Comparison of ENCODE assay signal across 7 cellular contexts in the genomic region with DNA sequence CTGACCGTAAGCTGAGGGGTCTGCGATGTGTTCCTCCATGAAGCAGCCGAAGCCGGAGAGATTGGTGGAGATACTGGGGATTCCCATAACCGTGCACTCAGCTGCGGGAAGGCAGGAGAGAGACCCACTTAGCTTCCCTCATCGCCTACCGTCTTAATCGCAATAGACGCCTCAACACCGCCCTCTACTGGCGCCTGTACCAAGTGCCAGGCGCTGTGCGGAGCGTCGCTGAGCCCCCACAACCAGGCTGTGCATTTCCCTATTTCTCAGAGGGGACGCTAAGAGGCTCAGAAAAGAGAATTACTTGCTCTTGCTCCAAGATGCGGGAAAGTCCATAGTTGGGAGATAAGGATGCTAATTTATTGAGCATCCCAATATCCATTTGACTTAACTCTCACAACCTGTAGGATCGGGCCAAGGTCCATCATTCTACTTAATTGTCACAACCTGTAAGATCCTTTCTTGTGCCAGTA. TPM values are rescaled to one million over a fixed set of nuclear protein-coding genes. Genes with fewer than 3 reads are reported as not detected.
DNase-seq lines count a peak whose midpoint lies in the region; ATAC-seq, FAIRE-seq and TF ChIP-seq lines count a peak whose summit lies in the region.

No MANE protein-coding gene starts in this region.

- in situ Hi-C loops in mammary epithelial cell (cut with MboI; ENCODE audit: low sequenced_read_pairs in 2 of 2), result loop anchor here in 1 of 2 donors (25.0 kb wide), 1 partner anchor 184 kb away; no protein-coding TSS in a partner anchor

- intact Hi-C loops in mammary epithelial cell (cut with micrococcal nuclease), result loop anchor here (1.0 to 2.0 kb wide), 5 partner anchors 70 to 176 kb away; a partner anchor contains a TSS

- no peak overlapping the region for H3K4me2 ChIP-seq in mammary epithelial cell (ENCODE audit: insufficient read depth, low read depth, low read length)

- no peak overlapping the region for H3K27ac ChIP-seq in mammary epithelial cell (ENCODE audit: insufficient read depth, low read depth, low read length)

- no peak overlapping the region for H3K9ac ChIP-seq in mammary epithelial cell (ENCODE audit: insufficient read depth, low read length)

- H3K27me3 ChIP-seq in mammary epithelial cell (ENCODE audit: insufficient read depth, low read length), result no peaks in the 10 kb centered on the region

- H3K36me3 ChIP-seq in mammary epithelial cell (ENCODE audit: insufficient read depth, low read length), result peaks cover 28% of the 10 kb centered on the region

- CTCF ChIA-PET in mammary epithelial cell (lab: Charles Lee; ENCODE audit: low non-redundant PET), result interaction anchor here (0.5 to 0.9 kb wide), 7 partner anchors 29 to 564 kb away, joined by 3 to 9 read pairs (median 4); no protein-coding TSS in a partner anchor

- WGBS in mammary epithelial cell (ENCODE audit: low coverage, missing lambda C conversion rate), result 21% methylated on average over 12 of the region's 19 CpGs

- H2AFZ ChIP-seq in mammary epithelial cell (ENCODE audit: low read depth, low read length), result no peak overlapping the region

- peak; percentile 87 for FAIRE-seq in GM12891 (lab: Jason Lieb, UNC)

- TF ChIP-seq POLR2A in GM12891 (IDR thresholded peaks at IDR 0.05; ENCODE audit: low read depth, low read length), result no peak

- peak; percentile 68 for DNase-seq in GM12891 (ENCODE audit: insufficient read length, low spot score)
- peak; percentile 75 for DNase-seq in NCI-H2107 (lab: John Stamatoyannopoulos, UW)
- DNase-seq in mammary epithelial cell, result no peak
- peak; percentile 48 for DNase-seq in kidney glomerular epithelial cell (lab: John Stamatoyannopoulos, UW)
- DNase-seq in stimulated activated CD4-positive, alpha-beta T cell treated with anti-CD3 and anti-CD28 coated beads, Interleukin-4, amount 100 ng/mL, for 24 hours, result peak; percentile 87

- no peaks in the 10 kb centered on the region for H4K20me1 ChIP-seq in mammary epithelial cell (ENCODE audit: insufficient read depth, low read length)

- H3K4me1 ChIP-seq in mammary epithelial cell (ENCODE audit: insufficient read depth, low read length), result peaks cover 5% of the 10 kb centered on the region

- H3K4me3 ChIP-seq in WI38 (ENCODE audit: low read depth, low read length) (no peak overlapping the region), mammary epithelial cell (replicated peaks in 1 of 3; ENCODE audit: insufficient read depth in 1 of 3, low read depth in 2 of 3, low read length in 3 of 3) (no peak overlapping the region)

- no TSS peak for BruUV-seq in mammary epithelial cell (replicated peaks; lab: Mats Ljungman, UMichigan)

- H3K9me3 ChIP-seq in mammary epithelial cell (replicated peaks; ENCODE audit: insufficient read depth, low read length), result no peaks in the 10 kb centered on the region

- TF ChIP-seq CTCF in WI38 (IDR thresholded peaks at IDR 0.05; ENCODE audit: low read depth, low read length) (peak; percentile 91), mammary epithelial cell (conservative IDR thresholded peaks at IDR 0.05 in 1 of 2, IDR thresholded peaks at IDR 0.05 in 1 of 2; ENCODE audit: extremely low read depth in 1 of 2, insufficient read depth in 1 of 2, low read depth in 1 of 2, low read length in 2 of 2) (peak; percentile 92 to 93)

- dilution Hi-C loops in mammary epithelial cell (cut with HindIII; ENCODE audit: low sequenced_read_pairs), result no loop called here

- H3K79me2 ChIP-seq in mammary epithelial cell (ENCODE audit: insufficient read depth, low read length), result no peaks in the 10 kb centered on the region

- no peak for ATAC-seq in GM18502 (IDR thresholded peaks at IDR 0.05; ENCODE audit: poor library complexity, unreplicated experiment)

TF ChIP-seq in GM12891, 5 proteins besides CTCF, POLR2A, EP300 and RAD21:
- TF ChIP-seq SPI1 (IDR thresholded peaks at IDR 0.05; ENCODE audit: low read depth, low read length), result peak; percentile 71
- no peak for TF ChIP-seq PAX5 (IDR thresholded peaks at IDR 0.05; ENCODE audit: insufficient read depth, low read length, severe bottlenecking)
- no peak for TF ChIP-seq TAF1 (IDR thresholded peaks at IDR 0.05; ENCODE audit: low read depth, low read length)
- TF ChIP-seq POLR2AphosphoS5 (IDR thresholded peaks at IDR 0.05; ENCODE audit: low read depth, low read length), result no peak

RNA-seq across cellular contexts. Expression of a gene that starts 5.8 kb away (rescaled TPM):
- polyA plus RNA-seq in GM12891 (2012; ENCODE audit: low read depth, missing spikeins), result 2,219 TPM
- total RNA-seq in mammary epithelial cell, result 100 to 1,000 TPM; 186 to 287 TPM
- polyA plus RNA-seq in mammary epithelial cell, result 181 TPM
- polyA minus RNA-seq in mammary epithelial cell, result 416 TPM

RNA-seq across cellular contexts. Expression of a gene that starts 16.3 kb away (rescaled TPM):
- 262 TPM for polyA plus RNA-seq in GM12891 (2012; ENCODE audit: low read depth, missing spikeins)
- total RNA-seq in mammary epithelial cell, result 100 to 1,000 TPM in 1 of 2 donors, 10 to 100 TPM in 1; 53.7 to 180 TPM
- 77.6 TPM for polyA plus RNA-seq in mammary epithelial cell
- polyA minus RNA-seq in mammary epithelial cell, result 74.0 TPM

RNA-seq across cellular contexts. Expression of a gene that starts 22.1 kb away (rescaled TPM):
- 46.8 TPM for polyA plus RNA-seq in GM12891 (2012; ENCODE audit: low read depth, missing spikeins)
- total RNA-seq in mammary epithelial cell, result 10 to 100 TPM; 40.0 to 79.8 TPM
- 88.3 TPM for polyA plus RNA-seq in mammary epithelial cell
- 362 TPM for polyA minus RNA-seq in mammary epithelial cell

RNA-seq across cellular contexts. Expression of a gene that starts 22.7 kb away (rescaled TPM):
- 104 TPM for polyA plus RNA-seq in GM12891 (2012; ENCODE audit: low read depth, missing spikeins)
- total RNA-seq in mammary epithelial cell, result 100 to 1,000 TPM; 108 to 148 TPM
- 256 TPM for polyA plus RNA-seq in mammary epithelial cell
- polyA minus RNA-seq in mammary epithelial cell, result 120 TPM

RNA-seq across cellular contexts. Expression of a gene that starts 37.5 kb away (rescaled TPM):
- polyA plus RNA-seq in GM12891 (2012; ENCODE audit: low read depth, missing spikeins), result 0.71 TPM
- total RNA-seq in mammary epithelial cell, result 1 to 10 TPM in 1 of 2 donors, under 1 TPM in 1; 0.33 to 3.0 TPM
- 3.7 TPM for polyA plus RNA-seq in mammary epithelial cell
- polyA minus RNA-seq in mammary epithelial cell, result 2.9 TPM
